Comparison of ENCODE assay signal across 22 cellular contexts in genomic region chr3:143424874-143425273, GRCh38.
DNase-seq lines count a peak whose midpoint lies in the region; ATAC-seq, FAIRE-seq and TF ChIP-seq lines count a peak whose summit lies in the region.
"Had no signal": no experiment of that assay in that cellular context is flagged by ENCODE, and none has a peak within 500 bp of the region (broad histone marks: within the 10 kb centered on the region; RNA-seq: fewer than 3 reads in every experiment).

No MANE protein-coding gene starts in this region.

- POLR2A ChIA-PET in K562 (lab: Yijun Ruan, JAX) = no interaction called here

- peak overlapping the region; percentile 60 for H3K27ac ChIP-seq in KMS-11
- no peak overlapping the region for H3K27ac ChIP-seq in K562 (ENCODE audit: extremely low read depth, low read depth, low read length)
- no peak overlapping the region for H3K27ac ChIP-seq in mesendoderm (ENCODE audit: low read depth, low read length)
- H3K27ac ChIP-seq: HL-60 had no signal

- H2BK15ac ChIP-seq in mesendoderm (replicated peaks; ENCODE audit: low read depth) = no peak overlapping the region

- intact Hi-C loops in natural killer cell (cut with micrococcal nuclease) (no loop called here), K562 (cut with micrococcal nuclease) (no loop called here)

- H3K23ac ChIP-seq in mesendoderm (ENCODE audit: low read length) = no peak overlapping the region

- H3K79me1 ChIP-seq in mesendoderm (ENCODE audit: low read length) = no peaks in the 10 kb centered on the region

- no peak overlapping the region for H3K56ac ChIP-seq in mesendoderm (ENCODE audit: low read length)

- TF ChIP-seq RAD21 in K562 (CRISPR knock-in tag; conservative IDR thresholded peaks at IDR 0.05 in 1 of 2, IDR thresholded peaks at IDR 0.05 in 1 of 2) = no peak

- H3K9me1 ChIP-seq in K562 (ENCODE audit: control insufficient read depth, insufficient read depth, low read length) = no peaks in the 10 kb centered on the region

- peak overlapping the region; percentile 24; the same call in 1 of the 2 replicates for H2AFZ ChIP-seq in KMS-11 (ENCODE audit: low read depth)
- H2AFZ ChIP-seq in K562 (ENCODE audit: low read depth, low read length) = no peak overlapping the region

- no peak overlapping the region for H4K8ac ChIP-seq in mesendoderm (ENCODE audit: low read depth, low read length)

- no peak overlapping the region for H3K4ac ChIP-seq in mesendoderm (ENCODE audit: low read depth, low read length)

- no peaks in the 10 kb centered on the region for H3K27me3 Mint-ChIP-seq in natural killer cell treated with Interleukin-12 subunit alpha and Interleukin-12 subunit beta and Interleukin-15 and Interleukin-18, amount 100 ng/mL, for 72 hours
- no peaks in the 10 kb centered on the region for H3K27me3 Mint-ChIP-seq in natural killer cell (ENCODE audit: low read depth in 2 of 2)
- H3K27me3 Mint-ChIP-seq in T-helper 17 cell = no peaks in the 10 kb centered on the region
- H3K27me3 Mint-ChIP-seq: CD4-positive, CD25-positive, alpha-beta regulatory T cell had no signal

- H3K79me2 ChIP-seq in KMS-11 (ENCODE audit: insufficient read depth, low read depth) (no peaks in the 10 kb centered on the region), K562 (ENCODE audit: control insufficient read depth, insufficient read depth, low read length) (no peaks in the 10 kb centered on the region), mesendoderm (ENCODE audit: control insufficient read depth, insufficient read depth, low read length) (no peaks in the 10 kb centered on the region)

- BruUV-seq in K562 (replicated peaks; lab: Mats Ljungman, UMichigan) = no TSS peak

- peak overlapping the region in 1 of 2 donors; percentile 65 for H3K27ac Mint-ChIP-seq in natural killer cell treated with Interleukin-12 subunit alpha and Interleukin-12 subunit beta and Interleukin-15 and Interleukin-18, amount 100 ng/mL, for 72 hours
- H3K27ac Mint-ChIP-seq in natural killer cell = no peak overlapping the region
- H3K27ac Mint-ChIP-seq in T-helper 17 cell = no peak overlapping the region
- H3K27ac Mint-ChIP-seq: CD4-positive, CD25-positive, alpha-beta regulatory T cell; CD8-positive, alpha-beta memory T cell; HFFc6 had no signal

- H3K4me3 ChIP-seq in KMS-11 (IDR thresholded peaks at IDR 0.05; ENCODE audit: insufficient read depth, low read depth, low read length) (no peak overlapping the region), K562 (no peak overlapping the region), mesendoderm (ENCODE audit: low read length) (no peak overlapping the region)

- H3K36me3 ChIP-seq in KMS-11 (ENCODE audit: insufficient read depth) (no peaks in the 10 kb centered on the region), K562 (ENCODE audit: control insufficient read depth, insufficient read depth, low read length) (no peaks in the 10 kb centered on the region), mesendoderm (ENCODE audit: control insufficient read depth, insufficient read depth, low read length) (no peaks in the 10 kb centered on the region)

- no peak overlapping the region for H2BK5ac ChIP-seq in mesendoderm (ENCODE audit: low read length)

- H3K9me3 Mint-ChIP-seq in natural killer cell treated with Interleukin-12 subunit alpha and Interleukin-12 subunit beta and Interleukin-15 and Interleukin-18, amount 100 ng/mL, for 72 hours = no peaks in the 10 kb centered on the region
- H3K9me3 Mint-ChIP-seq in natural killer cell = no peaks in the 10 kb centered on the region
- H3K9me3 Mint-ChIP-seq: HFFc6 had no signal

- H3K27me3 ChIP-seq in KMS-11 (ENCODE audit: insufficient read depth, low read depth) = no peaks in the 10 kb centered on the region
- H3K27me3 ChIP-seq in K562 (ENCODE audit: control insufficient read depth in 2 of 2, insufficient read depth in 2 of 2, low read length in 2 of 2) = no peaks in the 10 kb centered on the region
- H3K27me3 ChIP-seq in mesendoderm (ENCODE audit: insufficient read depth, low read length, poor library complexity) = no peaks in the 10 kb centered on the region

- peak overlapping the region; percentile 15 for H3K4me3 Mint-ChIP-seq in natural killer cell treated with Interleukin-12 subunit alpha and Interleukin-12 subunit beta and Interleukin-15 and Interleukin-18, amount 100 ng/mL, for 72 hours
- H3K4me3 Mint-ChIP-seq in natural killer cell = no peak overlapping the region
- H3K4me3 Mint-ChIP-seq in T-helper 17 cell = no peak overlapping the region
- H3K4me3 Mint-ChIP-seq: CD4-positive, CD25-positive, alpha-beta regulatory T cell; HFFc6 had no signal

- H3K4me1 ChIP-seq in KMS-11 (ENCODE audit: low read depth, poor library complexity, severe bottlenecking) (peaks cover 73% of the 10 kb centered on the region), K562 (replicated peaks in 1 of 2; ENCODE audit: control insufficient read depth in 2 of 2, insufficient read depth in 2 of 2, low read length in 2 of 2) (peaks cover 0 to under 1% of the 10 kb centered on the region in 2 experiments; a peak in 1 of 5 replicates), mesendoderm (ENCODE audit: control insufficient read depth, low read depth, low read length) (peaks cover 5% of the 10 kb centered on the region)

- 8% methylated on average over 1 of the region's 1 CpG for WGBS in K562 (ENCODE audit: insufficient coverage, low coverage, missing lambda C conversion rate)
- 100% methylated on average over 1 of the region's 1 CpG for WGBS in mesendoderm (ENCODE audit: extremely low coverage, insufficient coverage, low lambda C conversion rate)

- TF ChIP-seq CTCF in natural killer cell (IDR thresholded peaks at IDR 0.05) = no peak
- TF ChIP-seq CTCF in KMS-11 (conservative IDR thresholded peaks at IDR 0.05; ENCODE audit: low read depth, low read length) = no peak
- TF ChIP-seq CTCF in K562 (IDR thresholded peaks at IDR 0.05 in 2 of 3, conservative IDR thresholded peaks at IDR 0.05 in 1 of 3; ENCODE audit: insufficient read depth in 2 of 3, low read depth in 1 of 3, low read length in 3 of 3) = no peak

- H3K4me1 Mint-ChIP-seq in natural killer cell treated with Interleukin-12 subunit alpha and Interleukin-12 subunit beta and Interleukin-15 and Interleukin-18, amount 100 ng/mL, for 72 hours (ENCODE audit: low read depth in 2 of 2) = peaks cover 11 to 14% of the 10 kb centered on the region in 2 donors
- H3K4me1 Mint-ChIP-seq in natural killer cell (peaks cover 23 to 42% of the 10 kb centered on the region in 2 donors), T-helper 17 cell (peaks cover 10% of the 10 kb centered on the region)

- H2AK5ac ChIP-seq in mesendoderm (ENCODE audit: low read length) = no peak overlapping the region

- no peak for DNase-seq in natural killer cell treated with Interleukin-12 subunit alpha and Interleukin-12 subunit beta and Interleukin-15 and Interleukin-18, amount 100 ng/mL, for 72 hours (ENCODE audit: low spot score)
- DNase-seq in natural killer cell (no peak), K562 (ENCODE audit: extremely low read depth in 1 of 4, low spot score in 3 of 4) (no peak), T-helper 17 cell (no peak), mesendoderm (no peak)
- DNase-seq: 8988T; C1 segment of cervical spinal cord; CD4-positive, CD25-positive, alpha-beta regulatory T cell; CD8-positive, alpha-beta memory T cell; COR-L47; DMS 273 treated with DMSO at 0.1 percent for 48 hours; DMS53; GOT3; H7; HFFc6 had no signal

- no peak overlapping the region for H3K18ac ChIP-seq in mesendoderm (ENCODE audit: low read length)

- no peak for FAIRE-seq in K562 (lab: Jason Lieb, UNC)
- FAIRE-seq: G401.6, GM12892, GM18507 had no signal

- H4K20me1 ChIP-seq in KMS-11 (ENCODE audit: insufficient read depth) (no peaks in the 10 kb centered on the region), K562 (replicated peaks; ENCODE audit: control insufficient read depth, insufficient read depth, low read length) (no peaks in the 10 kb centered on the region)

- no peak overlapping the region for H2BK120ac ChIP-seq in mesendoderm (ENCODE audit: low read depth, low read length)

- no peak for ATAC-seq in natural killer cell treated with Interleukin-12 subunit alpha and Interleukin-12 subunit beta and Interleukin-15 and Interleukin-18, amount 100 ng/mL, for 72 hours
- ATAC-seq in natural killer cell = no peak
- no peak for ATAC-seq in K562
- no peak for ATAC-seq in T-helper 17 cell
- ATAC-seq in GM21447 (IDR thresholded peaks at IDR 0.05; ENCODE audit: unreplicated experiment) = no peak
- ATAC-seq: HCT116 had no signal

- H3K9me3 ChIP-seq in K562 (replicated peaks; ENCODE audit: control insufficient read depth, insufficient read depth, low read depth, low read length) (no peaks in the 10 kb centered on the region), T-helper 17 cell (ENCODE audit: control insufficient read depth, low read length, poor library complexity, severe bottlenecking) (no peaks in the 10 kb centered on the region)

- H4K5ac ChIP-seq in mesendoderm (ENCODE audit: low read length) = no peak overlapping the region

- no peak for TF ChIP-seq EP300 in K562 (IDR thresholded peaks at IDR 0.05; ENCODE audit: low read length)

- H3K9ac ChIP-seq in KMS-11 (peak overlapping the region; percentile 22; the same call in 1 of the 2 replicates), K562 (ENCODE audit: insufficient read depth in 1 of 2, low read depth in 2 of 2, low read length in 2 of 2) (no peak overlapping the region), mesendoderm (ENCODE audit: low read length) (no peak overlapping the region)

- CTCF ChIA-PET in K562 (lab: Yijun Ruan, JAX; ENCODE audit: low intra/inter-chr PET ratio) = no interaction called here

- no peak for TF ChIP-seq POLR2A in K562 (conservative IDR thresholded peaks at IDR 0.05)

- in situ Hi-C loops in K562 (cut with MboI) = no loop called here

- H3K36me3 Mint-ChIP-seq in natural killer cell treated with Interleukin-12 subunit alpha and Interleukin-12 subunit beta and Interleukin-15 and Interleukin-18, amount 100 ng/mL, for 72 hours = no peaks in the 10 kb centered on the region
- H3K36me3 Mint-ChIP-seq in natural killer cell = no peaks in the 10 kb centered on the region
- H3K36me3 Mint-ChIP-seq in T-helper 17 cell (ENCODE audit: low read depth) = peaks cover 3% of the 10 kb centered on the region

- peak overlapping the region; percentile 50 for H3K4me2 ChIP-seq in KMS-11
- no peak overlapping the region for H3K4me2 ChIP-seq in K562 (ENCODE audit: insufficient read depth, low read length)
- H3K4me2 ChIP-seq in mesendoderm (ENCODE audit: low read length) = no peak overlapping the region

TF ChIP-seq in K562, 482 proteins besides CTCF, POLR2A, EP300 and RAD21 (continues in another document):
- TF ChIP-seq CBX5 (IDR thresholded peaks at IDR 0.05; ENCODE audit: borderline replicate concordance, low read depth) = 0 out of 2 replicates have a peak, but pooled peaks have one; percentile 31
- no peak for TF ChIP-seq SPI1 (IDR thresholded peaks at IDR 0.05; ENCODE audit: borderline replicate concordance, low read depth, low read length)
